Comparison of ENCODE assay signal across 1 cellular context in genomic region chr16:54140057-54140787, GRCh38.
TF ChIP-seq lines count a peak whose summit lies in the region.

No MANE protein-coding gene starts in this region.

TF ChIP-seq in WTC11, 78 proteins besides CTCF, POLR2A, EP300 and RAD21 (continued from another document):
- TF ChIP-seq PRDM15 (CRISPR knock-in tag; IDR thresholded peaks at IDR 0.05) (no peak), ERG (CRISPR knock-in tag; IDR thresholded peaks at IDR 0.05) (no peak), E2F4 (CRISPR knock-in tag; IDR thresholded peaks at IDR 0.05; ENCODE audit: borderline replicate concordance, low read depth) (no peak)
